In genomic region chr10:119006451-119007210, GRCh38 we compare ENCODE assay signal across 10 cellular contexts. TPM values are rescaled to one million over a fixed set of nuclear protein-coding genes. Genes with fewer than 3 reads are reported as not detected.
DNase-seq lines count a peak whose midpoint lies in the region; ATAC-seq and TF ChIP-seq lines count a peak whose summit lies in the region.
"Had no signal": no experiment of that assay in that cellular context is flagged by ENCODE, and none has a peak within 500 bp of the region (broad histone marks: within the 10 kb centered on the region; RNA-seq: fewer than 3 reads in every experiment).

No MANE protein-coding gene starts in this region.

- H3K27ac Mint-ChIP-seq in osteocyte (ENCODE audit: unreplicated experiment) (peak overlapping the region; percentile 61), glutamatergic neuron (ENCODE audit: unreplicated experiment) (no peak overlapping the region)
- H3K27ac Mint-ChIP-seq in activated T-helper 2 cell treated with anti-CD3 and anti-CD28 coated beads, Interferon-gamma antibody, Interleukin-2, Interleukin-4, amounts not matched to agents 10 μg/mL and 5 μg/mL and 100 μg/mL, durations not matched to agents 14 hours and 24 hours and 36 hours, result no peak overlapping the region
- H3K27ac Mint-ChIP-seq: activated naive CD8-positive, alpha-beta T cell treated with anti-CD3 and anti-CD28 coated beads, Interleukin-2, amount 10 ng/mL, durations not matched to agents 7 days and 5 days; natural killer cell treated with Interleukin-12 subunit alpha and Interleukin-12 subunit beta and Interleukin-15 and Interleukin-18, amount 100 ng/mL, for 72 hours had no signal

- WGBS in esophagus, 2 donors, result 27 to 37% methylated on average over 9 of the region's 9 CpGs

- no peak overlapping the region for H3K4me3 ChIP-seq in esophagus (ENCODE audit: low read depth in 1 of 2, low read length in 2 of 2)

- peak overlapping the region; percentile 28 to 34 for H3K27ac ChIP-seq in esophagus (ENCODE audit: low read depth in 2 of 2, low read length in 1 of 2)

- no peaks in the 10 kb centered on the region for H3K36me3 ChIP-seq in esophagus (ENCODE audit: control insufficient read depth in 2 of 2, insufficient read depth in 2 of 2, low read length in 1 of 2)

- H3K4me1 Mint-ChIP-seq in osteocyte (ENCODE audit: unreplicated experiment) (peaks cover 24% of the 10 kb centered on the region), glutamatergic neuron (ENCODE audit: low read depth, unreplicated experiment) (peaks cover 10% of the 10 kb centered on the region)
- H3K4me1 Mint-ChIP-seq in activated T-helper 2 cell treated with anti-CD3 and anti-CD28 coated beads, Interferon-gamma antibody, Interleukin-2, Interleukin-4, amounts not matched to agents 10 μg/mL and 5 μg/mL and 100 μg/mL, durations not matched to agents 14 hours and 24 hours and 36 hours (ENCODE audit: low read depth), result no peaks in the 10 kb centered on the region

- TF ChIP-seq CTCF in osteocyte (IDR thresholded peaks at IDR 0.05), result no peak
- TF ChIP-seq CTCF in glutamatergic neuron (IDR thresholded peaks at IDR 0.05; ENCODE audit: partially characterized antibody, unreplicated experiment), result no peak

- H3K9me3 Mint-ChIP-seq in osteocyte (ENCODE audit: unreplicated experiment) (no peaks in the 10 kb centered on the region), glutamatergic neuron (ENCODE audit: unreplicated experiment) (peaks cover 9% of the 10 kb centered on the region)
- no peaks in the 10 kb centered on the region for H3K9me3 Mint-ChIP-seq in activated T-helper 2 cell treated with anti-CD3 and anti-CD28 coated beads, Interferon-gamma antibody, Interleukin-2, Interleukin-4, amounts not matched to agents 10 μg/mL and 5 μg/mL and 100 μg/mL, durations not matched to agents 14 hours and 24 hours and 36 hours
- H3K9me3 Mint-ChIP-seq: activated naive CD8-positive, alpha-beta T cell treated with anti-CD3 and anti-CD28 coated beads, Interleukin-2, amount 10 ng/mL, durations not matched to agents 7 days and 5 days; natural killer cell treated with Interleukin-12 subunit alpha and Interleukin-12 subunit beta and Interleukin-15 and Interleukin-18, amount 100 ng/mL, for 72 hours had no signal

- H3K4me3 Mint-ChIP-seq in osteocyte (ENCODE audit: unreplicated experiment) (no peak overlapping the region), glutamatergic neuron (ENCODE audit: unreplicated experiment) (no peak overlapping the region)
- no peak overlapping the region for H3K4me3 Mint-ChIP-seq in activated T-helper 2 cell treated with anti-CD3 and anti-CD28 coated beads, Interferon-gamma antibody, Interleukin-2, Interleukin-4, amounts not matched to agents 10 μg/mL and 5 μg/mL and 100 μg/mL, durations not matched to agents 14 hours and 24 hours and 36 hours (ENCODE audit: low read depth)
- H3K4me3 Mint-ChIP-seq: activated naive CD8-positive, alpha-beta T cell treated with anti-CD3 and anti-CD28 coated beads, Interleukin-2, amount 10 ng/mL, durations not matched to agents 7 days and 5 days; natural killer cell treated with Interleukin-12 subunit alpha and Interleukin-12 subunit beta and Interleukin-15 and Interleukin-18, amount 100 ng/mL, for 72 hours had no signal

- in situ Hi-C loops in KBM-7 (cut with MboI; ENCODE audit: low pct_unique_long_range_greater_than_20kb, low sequenced_read_pairs), result no loop called here

- no peak for ATAC-seq in HG03159 (IDR thresholded peaks at IDR 0.05; ENCODE audit: unreplicated experiment)

- H3K36me3 Mint-ChIP-seq in osteocyte (ENCODE audit: unreplicated experiment) (no peaks in the 10 kb centered on the region), glutamatergic neuron (ENCODE audit: unreplicated experiment) (peaks cover 10% of the 10 kb centered on the region)
- H3K36me3 Mint-ChIP-seq in activated T-helper 2 cell treated with anti-CD3 and anti-CD28 coated beads, Interferon-gamma antibody, Interleukin-2, Interleukin-4, amounts not matched to agents 10 μg/mL and 5 μg/mL and 100 μg/mL, durations not matched to agents 14 hours and 24 hours and 36 hours (ENCODE audit: low read depth), result no peaks in the 10 kb centered on the region
- H3K36me3 Mint-ChIP-seq: activated naive CD8-positive, alpha-beta T cell treated with anti-CD3 and anti-CD28 coated beads, Interleukin-2, amount 10 ng/mL, durations not matched to agents 7 days and 5 days; natural killer cell treated with Interleukin-12 subunit alpha and Interleukin-12 subunit beta and Interleukin-15 and Interleukin-18, amount 100 ng/mL, for 72 hours had no signal

- H3K27me3 Mint-ChIP-seq in osteocyte (ENCODE audit: unreplicated experiment) (peaks cover 4% of the 10 kb centered on the region), glutamatergic neuron (ENCODE audit: unreplicated experiment) (no peaks in the 10 kb centered on the region)
- H3K27me3 Mint-ChIP-seq in activated T-helper 2 cell treated with anti-CD3 and anti-CD28 coated beads, Interferon-gamma antibody, Interleukin-2, Interleukin-4, amounts not matched to agents 10 μg/mL and 5 μg/mL and 100 μg/mL, durations not matched to agents 14 hours and 24 hours and 36 hours (ENCODE audit: low read depth), result peaks cover 9% of the 10 kb centered on the region

- peak; percentile 13 for DNase-seq in COLO829 (ENCODE audit: low spot score)
- peak; percentile 70 for DNase-seq in NCI-H69 (lab: John Stamatoyannopoulos, UW)
- peak; percentile 54 for DNase-seq in osteocyte (ENCODE audit: extremely low spot score, unreplicated experiment)
- no peak for DNase-seq in glutamatergic neuron
- DNase-seq in activated T-helper 2 cell treated with anti-CD3 and anti-CD28 coated beads, Interferon-gamma antibody, Interleukin-2, Interleukin-4, amounts not matched to agents 10 μg/mL and 5 μg/mL and 100 μg/mL, durations not matched to agents 14 hours and 24 hours and 36 hours (ENCODE audit: low spot score), result no peak
- no peak for DNase-seq in KBM-7
- DNase-seq: activated naive CD8-positive, alpha-beta T cell treated with anti-CD3 and anti-CD28 coated beads, Interleukin-2, amount 10 ng/mL, durations not matched to agents 7 days and 5 days had no signal

- H3K4me1 ChIP-seq in esophagus (ENCODE audit: control insufficient read depth in 2 of 2, insufficient read depth in 2 of 2, low read length in 1 of 2), result peaks cover 0 to 10% of the 10 kb centered on the region in 2 donors

- H3K27me3 ChIP-seq in esophagus (ENCODE audit: control insufficient read depth in 1 of 2, insufficient read depth in 2 of 2, low read length in 2 of 2), result no peaks in the 10 kb centered on the region

- intact Hi-C loops in activated T-helper 2 cell treated with anti-CD3 and anti-CD28 coated beads, Interferon-gamma antibody, Interleukin-2, Interleukin-4, amounts not matched to agents 10 μg/mL and 5 μg/mL and 100 μg/mL, durations not matched to agents 14 hours and 24 hours and 36 hours (cut with micrococcal nuclease), result no loop called here

- no peaks in the 10 kb centered on the region for H3K9me3 ChIP-seq in esophagus (ENCODE audit: control insufficient read depth in 2 of 2, insufficient read depth in 1 of 2, low read depth in 1 of 2, low read length in 1 of 2)

RNA-seq across cellular contexts. Expression of gene NANOS1, which starts 22.9 kb away (rescaled TPM):
- polyA plus RNA-seq in esophagus, result 1 to 10 TPM; 1.1 to 1.3 TPM
- total RNA-seq in osteocyte (9.1 and 9.6 TPM in 2 replicates), glutamatergic neuron (ENCODE audit: unreplicated experiment) (34.0 TPM)
- total RNA-seq in activated T-helper 2 cell treated with anti-CD3 and anti-CD28 coated beads, Interferon-gamma antibody, Interleukin-2, Interleukin-4, amounts not matched to agents 10 μg/mL and 5 μg/mL and 100 μg/mL, durations not matched to agents 14 hours and 24 hours and 36 hours, result 0.62 and 0.90 TPM in 2 replicates

Comparison
In these comparisons a context has a peak if more than half of its experiments do, and no peak if none do; other contexts are left out.
1. DNase-seq: peak in COLO829 (single experiment), NCI-H69 (single experiment) and osteocyte (single experiment); none in glutamatergic neuron (single experiment), activated T-helper 2 cell treated with anti-CD3 and anti-CD28 coated beads, Interferon-gamma antibody, Interleukin-2, Interleukin-4, amounts not matched to agents 10 μg/mL and 5 μg/mL and 100 μg/mL, durations not matched to agents 14 hours and 24 hours and 36 hours (single experiment) and KBM-7 (single experiment).